ENCODE assay signal across 8 cellular contexts in genomic region chr11:95229199-95230053, GRCh38. TPM values are rescaled to one million over a fixed set of nuclear protein-coding genes. Genes with fewer than 3 reads are reported as not detected.
DNase-seq lines count a peak whose midpoint lies in the region; ATAC-seq and TF ChIP-seq lines count a peak whose summit lies in the region.

No MANE protein-coding gene starts in this region.

- H3K27ac Mint-ChIP-seq in CD4-positive, alpha-beta T cell = peak overlapping the region; percentile 89
- peak overlapping the region; percentile 77 for H3K27ac Mint-ChIP-seq in activated T-helper 2 cell treated with anti-CD3 and anti-CD28 coated beads, Interferon-gamma antibody, Interleukin-2, Interleukin-4, amounts not matched to agents 10 μg/mL and 5 μg/mL and 100 μg/mL, durations not matched to agents 14 hours and 24 hours and 36 hours

- no peaks in the 10 kb centered on the region for H3K9me3 ChIP-seq in CD4-positive, alpha-beta T cell (ENCODE audit: control insufficient read depth, low read length)
- H3K9me3 ChIP-seq in skeletal muscle satellite cell (replicated peaks; ENCODE audit: low read length) = no peaks in the 10 kb centered on the region

- H3K9me3 Mint-ChIP-seq in CD4-positive, alpha-beta T cell = no peaks in the 10 kb centered on the region
- H3K9me3 Mint-ChIP-seq in activated T-helper 2 cell treated with anti-CD3 and anti-CD28 coated beads, Interferon-gamma antibody, Interleukin-2, Interleukin-4, amounts not matched to agents 10 μg/mL and 5 μg/mL and 100 μg/mL, durations not matched to agents 14 hours and 24 hours and 36 hours = no peaks in the 10 kb centered on the region

- ATAC-seq in CD4-positive, alpha-beta T cell (ENCODE audit: poor library complexity) = no peak
- ATAC-seq in HG03095 (IDR thresholded peaks at IDR 0.05; ENCODE audit: unreplicated experiment) = no peak
- no peak for ATAC-seq in GM21576 (IDR thresholded peaks at IDR 0.05; ENCODE audit: unreplicated experiment)

- POLR2A ChIA-PET in CD4-positive, alpha-beta T cell (lab: Charles Lee) = interaction anchor here (0.6 to 5.1 kb wide), 20 partner anchors 8 to 1103 kb away, joined by 3 to 158 read pairs (median 6); partner anchors contain the start of genes CEP57, ENDOD1 and FAM76B

- peak overlapping the region; percentile 64 for H3K9ac ChIP-seq in skeletal muscle satellite cell (ENCODE audit: low read depth, low read length)

- no peaks in the 10 kb centered on the region for H3K36me3 ChIP-seq in skeletal muscle satellite cell (ENCODE audit: insufficient read depth, low read length)

- H3K27me3 ChIP-seq in CD4-positive, alpha-beta T cell (ENCODE audit: control insufficient read depth, insufficient read depth, low read length) = no peaks in the 10 kb centered on the region
- H3K27me3 ChIP-seq in skeletal muscle satellite cell (ENCODE audit: control insufficient read depth, insufficient read depth, low read length) = no peaks in the 10 kb centered on the region

- H3K4me1 Mint-ChIP-seq in CD4-positive, alpha-beta T cell (ENCODE audit: low read depth) = peaks cover 53% of the 10 kb centered on the region
- peaks cover 47% of the 10 kb centered on the region for H3K4me1 Mint-ChIP-seq in activated T-helper 2 cell treated with anti-CD3 and anti-CD28 coated beads, Interferon-gamma antibody, Interleukin-2, Interleukin-4, amounts not matched to agents 10 μg/mL and 5 μg/mL and 100 μg/mL, durations not matched to agents 14 hours and 24 hours and 36 hours (ENCODE audit: low read depth)

- H3K4me3 ChIP-seq in iPS-11a (ENCODE audit: low read depth, low read length) (peak overlapping the region; percentile 77), skeletal muscle satellite cell (ENCODE audit: low read length) (peak overlapping the region; percentile 79)

- intact Hi-C loops in CD4-positive, alpha-beta T cell (cut with DNase I, micrococcal nuclease) = loop anchor here (2.0 to 10.0 kb wide), 11 partner anchors 37 to 1158 kb away; partner anchors contain the start of genes FAM76B (in 2 of the 2) and CCDC82 (in 1 of the 2)
- intact Hi-C loops in activated T-helper 2 cell treated with anti-CD3 and anti-CD28 coated beads, Interferon-gamma antibody, Interleukin-2, Interleukin-4, amounts not matched to agents 10 μg/mL and 5 μg/mL and 100 μg/mL, durations not matched to agents 14 hours and 24 hours and 36 hours (cut with micrococcal nuclease) = loop anchor here (2.0 to 10.0 kb wide), 7 partner anchors 71 to 1163 kb away; partner anchors contain the start of genes CWC15, ENDOD1, JRKL and KDM4D

- in situ Hi-C loops in KBM-7 (cut with MboI; ENCODE audit: low pct_unique_long_range_greater_than_20kb, low sequenced_read_pairs) = no loop called here

- H3K27ac ChIP-seq in CD4-positive, alpha-beta T cell (ENCODE audit: low read depth, low read length) = no peak overlapping the region

- peaks cover 20% of the 10 kb centered on the region for H3K4me1 ChIP-seq in skeletal muscle satellite cell (ENCODE audit: control insufficient read depth, insufficient read depth, low read length)

- CTCF ChIA-PET in CD4-positive, alpha-beta T cell (lab: Charles Lee) = interaction anchor here (0.9 to 2.3 kb wide), 6 partner anchors 16 to 477 kb away, joined by 3 to 10 read pairs (median 4); no protein-coding TSS in a partner anchor

- H3K4me2 ChIP-seq in skeletal muscle satellite cell (ENCODE audit: low read length) = peak overlapping the region; percentile 96

- TF ChIP-seq CTCF in CD4-positive, alpha-beta T cell (IDR thresholded peaks at IDR 0.05) = no peak

- H3K27me3 Mint-ChIP-seq in CD4-positive, alpha-beta T cell = no peaks in the 10 kb centered on the region
- peaks cover 4% of the 10 kb centered on the region for H3K27me3 Mint-ChIP-seq in activated T-helper 2 cell treated with anti-CD3 and anti-CD28 coated beads, Interferon-gamma antibody, Interleukin-2, Interleukin-4, amounts not matched to agents 10 μg/mL and 5 μg/mL and 100 μg/mL, durations not matched to agents 14 hours and 24 hours and 36 hours (ENCODE audit: low read depth)

- H3K4me3 Mint-ChIP-seq in CD4-positive, alpha-beta T cell = peak overlapping the region; percentile 98
- peak overlapping the region; percentile 92 for H3K4me3 Mint-ChIP-seq in activated T-helper 2 cell treated with anti-CD3 and anti-CD28 coated beads, Interferon-gamma antibody, Interleukin-2, Interleukin-4, amounts not matched to agents 10 μg/mL and 5 μg/mL and 100 μg/mL, durations not matched to agents 14 hours and 24 hours and 36 hours (ENCODE audit: low read depth)

- no peak for DNase-seq in CD4-positive, alpha-beta T cell
- DNase-seq in KBM-7 (peak; percentile 17), GM19238 (ENCODE audit: insufficient read length, low spot score) (no peak)
- DNase-seq in activated T-helper 2 cell treated with anti-CD3 and anti-CD28 coated beads, Interferon-gamma antibody, Interleukin-2, Interleukin-4, amounts not matched to agents 10 μg/mL and 5 μg/mL and 100 μg/mL, durations not matched to agents 14 hours and 24 hours and 36 hours (ENCODE audit: low spot score) = no peak

- peaks cover 19% of the 10 kb centered on the region for H3K36me3 Mint-ChIP-seq in CD4-positive, alpha-beta T cell (ENCODE audit: low read depth)
- peaks cover 31% of the 10 kb centered on the region for H3K36me3 Mint-ChIP-seq in activated T-helper 2 cell treated with anti-CD3 and anti-CD28 coated beads, Interferon-gamma antibody, Interleukin-2, Interleukin-4, amounts not matched to agents 10 μg/mL and 5 μg/mL and 100 μg/mL, durations not matched to agents 14 hours and 24 hours and 36 hours (ENCODE audit: low read depth)

RNA-seq across cellular contexts. Expression of gene SESN3, which starts 1.6 kb away (rescaled TPM):
- 10 to 100 TPM; 63.9 to 69.1 TPM for total RNA-seq in CD4-positive, alpha-beta T cell
- 73.2 and 74.9 TPM in 2 replicates for total RNA-seq in activated T-helper 2 cell treated with anti-CD3 and anti-CD28 coated beads, Interferon-gamma antibody, Interleukin-2, Interleukin-4, amounts not matched to agents 10 μg/mL and 5 μg/mL and 100 μg/mL, durations not matched to agents 14 hours and 24 hours and 36 hours
- 7.1 and 9.2 TPM in 2 replicates for total RNA-seq in skeletal muscle satellite cell (2012; rRNA removed)
